ENCODE assay signal across 8 cellular contexts in genomic region chr3:46812237-46812791, GRCh38.
A peak's percentile ranks its signal among the peaks of the same experiment; 100 is the strongest.
DNase-seq lines count a peak whose midpoint lies in the region; ATAC-seq lines count a peak whose summit lies in the region.

No MANE protein-coding gene starts in this region.

- H3K9me3 Mint-ChIP-seq in memory B cell = no peaks in the 10 kb centered on the region

- no peak overlapping the region for H3K27ac Mint-ChIP-seq in memory B cell

- H3K4me3 ChIP-seq in duodenal mucosa (ENCODE audit: low read depth in 1 of 2, low read length in 2 of 2) = peak overlapping the region; percentile 56 to 65

- peaks cover 15% of the 10 kb centered on the region for H3K27me3 Mint-ChIP-seq in memory B cell

- H3K36me3 ChIP-seq in duodenal mucosa (ENCODE audit: control insufficient read depth in 1 of 2, insufficient read depth in 2 of 2, low read length in 2 of 2) = no peaks in the 10 kb centered on the region

- no peaks in the 10 kb centered on the region for H3K9me3 ChIP-seq in duodenal mucosa (ENCODE audit: control insufficient read depth in 1 of 2, low read length in 2 of 2)

- H3K9ac ChIP-seq in duodenal mucosa (ENCODE audit: low read depth in 1 of 2, low read length in 2 of 2) = peak overlapping the region in 1 of 2 donors; percentile 38

- H3K4me3 Mint-ChIP-seq in memory B cell = peak overlapping the region; percentile 76

- H3K36me3 Mint-ChIP-seq in memory B cell = no peaks in the 10 kb centered on the region

- no peaks in the 10 kb centered on the region for H3K27me3 ChIP-seq in duodenal mucosa (ENCODE audit: control insufficient read depth in 1 of 2, insufficient read depth in 2 of 2, low read length in 2 of 2)

- DNase-seq in AG08396 (ENCODE audit: low spot score) = peak; percentile 71
- DNase-seq in HS-5 (ENCODE audit: low read depth) = peak; percentile 3
- DNase-seq in activated CD4-positive, alpha-beta T cell treated with anti-CD3 and anti-CD28 coated beads, Interleukin-2, amount 50 U/mL, for 24 hours (ENCODE audit: low read depth in 1 of 2, low spot score in 1 of 2) = peak; percentile 49 to 61
- peak; percentile 30 to 42 for DNase-seq in memory B cell (ENCODE audit: low spot score in 2 of 2)
- peak; percentile 61 to 65 for DNase-seq in stimulated activated CD8-positive, alpha-beta memory T cell treated with anti-CD3 and anti-CD28 coated beads, Interleukin-15, amount 100 ng/mL, for 48 hours (ENCODE audit: low read depth in 2 of 2)
- no peak for DNase-seq in NCI-H2227 treated with DMSO at 0.1 percent for 48 hours (lab: John Stamatoyannopoulos, UW)

- ATAC-seq in memory B cell (ENCODE audit: low read depth) (peak; percentile 83), GM19467 (IDR thresholded peaks at IDR 0.05; ENCODE audit: unreplicated experiment) (no peak)

- H3K27ac ChIP-seq in duodenal mucosa (ENCODE audit: low read depth, low read length) = no peak overlapping the region

- H3K4me1 Mint-ChIP-seq in memory B cell = peaks cover 6% of the 10 kb centered on the region

- peaks cover 0 to 6% of the 10 kb centered on the region in 2 donors for H3K4me1 ChIP-seq in duodenal mucosa (ENCODE audit: control insufficient read depth in 1 of 2, insufficient read depth in 2 of 2, low read length in 2 of 2)
